8 cellular contexts compared by ENCODE assay signal in the genomic region with DNA sequence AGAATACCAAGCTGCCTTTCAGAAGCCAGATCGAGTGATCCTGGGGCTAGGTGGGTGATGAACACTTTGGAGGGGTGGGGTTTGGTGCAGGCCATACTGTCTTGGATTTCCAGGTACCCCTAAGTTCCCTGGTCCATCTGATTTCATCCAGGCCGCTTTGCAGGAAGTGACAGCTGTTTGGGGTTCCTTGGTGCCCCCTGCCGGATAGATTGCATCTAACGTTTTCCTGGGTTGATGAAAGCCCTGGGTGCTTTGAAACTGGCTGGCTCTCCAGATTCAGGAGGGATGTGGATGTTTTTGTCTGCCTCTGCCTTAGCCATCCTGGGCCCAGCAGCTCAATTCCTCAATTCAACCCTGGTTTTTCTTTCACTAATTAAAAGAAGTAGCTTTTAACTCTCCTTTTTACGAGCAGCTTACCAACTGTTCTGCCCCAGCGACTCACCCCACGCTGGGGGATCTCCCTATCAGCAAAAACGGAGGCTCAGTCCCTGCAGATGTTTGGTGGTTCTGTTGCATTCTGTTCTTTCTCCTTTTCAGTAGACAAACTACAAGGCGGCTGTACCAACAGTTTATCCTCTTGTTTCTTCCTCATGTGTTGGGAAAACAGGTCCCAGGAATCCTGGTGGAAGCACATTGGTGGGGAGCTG. TPM values are rescaled to one million over a fixed set of nuclear protein-coding genes. Genes with fewer than 3 reads are reported as not detected.
DNase-seq lines count a peak whose midpoint lies in the region; ATAC-seq and TF ChIP-seq lines count a peak whose summit lies in the region.

No MANE protein-coding gene starts in this region.

- H3K9me3 ChIP-seq in MG63: no peaks in the 10 kb centered on the region
- no peaks in the 10 kb centered on the region for H3K9me3 ChIP-seq in adrenal gland (replicated peaks in 1 of 3)
- H3K9me3 ChIP-seq in left ventricle myocardium inferior (replicated peaks): peaks cover 12% of the 10 kb centered on the region

- H3K27me3 ChIP-seq in MG63 (no peaks in the 10 kb centered on the region), adrenal gland (no peaks in the 10 kb centered on the region), left ventricle myocardium inferior (ENCODE audit: low read depth) (peaks cover 36% of the 10 kb centered on the region)

- 31 to 40% (median 39%) methylated on average over 8 to 9 of the region's 9 CpGs for WGBS in adrenal gland, 4 donors

- TF ChIP-seq POLR2A in adrenal gland (IDR thresholded peaks at IDR 0.05): no peak

- H3K27ac ChIP-seq in adrenal gland (no peak overlapping the region), left ventricle myocardium inferior (replicated peaks) (no peak overlapping the region)

- H3K4me3 ChIP-seq in MG63 (no peak overlapping the region), adrenal gland (no peak overlapping the region), left ventricle myocardium inferior (no peak overlapping the region), retinal pigment epithelial cell (ENCODE audit: low read length) (no peak overlapping the region)

- no peak for ATAC-seq in GM19324 (IDR thresholded peaks at IDR 0.05; ENCODE audit: low FRiP score, unreplicated experiment)

- DNase-seq in GM03348 (ENCODE audit: low spot score) (peak; percentile 85), H4 (ENCODE audit: low spot score) (peak; percentile 51), MG63 (peak; percentile 60), T follicular helper cell (ENCODE audit: low read depth) (peak; percentile 54), adrenal gland (peak; percentile 65 to 90 (median 78)), left ventricle myocardium inferior (peak; percentile 57), retinal pigment epithelial cell (ENCODE audit: low read depth) (peak; percentile 7)

- intact Hi-C loops in adrenal gland (cut with DNase I): loop anchor here (2.0 to 5.0 kb wide), 2 partner anchors 77 kb away; no protein-coding TSS in a partner anchor
- intact Hi-C loops in left ventricle myocardium inferior (cut with micrococcal nuclease): loop anchor here (5.0 kb wide), 1 partner anchor 77 kb away; no protein-coding TSS in a partner anchor

- TF ChIP-seq CTCF in adrenal gland (IDR thresholded peaks at IDR 0.05): peak; percentile 45 to 73 (median 57)
- TF ChIP-seq CTCF in left ventricle myocardium inferior (IDR thresholded peaks at IDR 0.05; ENCODE audit: borderline replicate concordance): peak; percentile 71
- peak; percentile 78 for TF ChIP-seq CTCF in retinal pigment epithelial cell (conservative IDR thresholded peaks at IDR 0.05; ENCODE audit: low read depth, low read length)

- H3K36me3 ChIP-seq in MG63 (no peaks in the 10 kb centered on the region), adrenal gland (replicated peaks in 1 of 2) (no peaks in the 10 kb centered on the region), left ventricle myocardium inferior (no peaks in the 10 kb centered on the region)

- H3K4me1 ChIP-seq in adrenal gland (replicated peaks in 1 of 2): no peaks in the 10 kb centered on the region
- H3K4me1 ChIP-seq in left ventricle myocardium inferior: no peaks in the 10 kb centered on the region

RNA-seq across cellular contexts. Expression of gene ARHGEF4, which starts 37.1 kb away (rescaled TPM):
- total RNA-seq in H4 (2014; rRNA removed; shearing (Covaris generic)): 1.2 and 1.4 TPM in 2 replicates
- total RNA-seq in MG63 (2014; rRNA removed; shearing (Covaris generic); ENCODE audit: low replicate concordance): 0.89 and 7.6 TPM in 2 replicates
- total RNA-seq in adrenal gland (1 to 10 TPM in 7 of 8 donors, under 1 TPM in 1; 0.97 to 8.3 (median 4.2) TPM), left ventricle myocardium inferior (5.3 TPM)
- polyA plus RNA-seq in adrenal gland: 10 to 100 TPM in 1 of 3 donors, 1 to 10 TPM in 2; 4.2 to 40.4 (median 6.8) TPM

Comparison
In these comparisons a context has a peak if more than half of its experiments do, and no peak if none do; other contexts are left out.
1. DNase-seq: peak in every context shown above with its lines; median percentile 85 in GM03348; 78 in adrenal gland; 60 in MG63; 57 in left ventricle myocardium inferior; 54 in T follicular helper cell; 51 in H4; 7 in retinal pigment epithelial cell.